Comparison of ENCODE assay signal across 8 cellular contexts in genomic region chr2:288002-288742, GRCh38. TPM values are rescaled to one million over a fixed set of nuclear protein-coding genes. Genes with fewer than 3 reads are reported as not detected.
A peak's percentile ranks its signal among the peaks of the same experiment; 100 is the strongest.
DNase-seq lines count a peak whose midpoint lies in the region; ATAC-seq and TF ChIP-seq lines count a peak whose summit lies in the region.

TSS of gene ALKAL2 (minus strand) at chr2:288091. CDS start at chr2:287835, 256 bp downstream.

- ATAC-seq in HG02798 (IDR thresholded peaks at IDR 0.05; ENCODE audit: poor library complexity, unreplicated experiment) (no peak), HG03457 (IDR thresholded peaks at IDR 0.05; ENCODE audit: unreplicated experiment) (no peak), HG03565 (IDR thresholded peaks at IDR 0.05; ENCODE audit: unreplicated experiment) (no peak)

- no peak within 1 kb of the TSS for H3K27ac Mint-ChIP-seq in CD4-positive, alpha-beta memory T cell
- H3K27ac Mint-ChIP-seq in endothelial cell (ENCODE audit: unreplicated experiment), result no peak within 1 kb of the TSS
- no peak within 1 kb of the TSS for H3K27ac Mint-ChIP-seq in nephron

- H3K36me3 ChIP-seq in CD4-positive, alpha-beta memory T cell (ENCODE audit: insufficient read depth, low read length), result no peaks in the 10 kb centered on the region
- no peaks in the 10 kb centered on the region for H3K36me3 ChIP-seq in MG63

- H3K9me3 Mint-ChIP-seq in CD4-positive, alpha-beta memory T cell, result no peaks in the 10 kb centered on the region
- H3K9me3 Mint-ChIP-seq in endothelial cell (ENCODE audit: unreplicated experiment), result no peaks in the 10 kb centered on the region
- no peaks in the 10 kb centered on the region for H3K9me3 Mint-ChIP-seq in nephron

- H3K27ac ChIP-seq in CD4-positive, alpha-beta memory T cell (ENCODE audit: low read depth, low read length), result no peak within 1 kb of the TSS

- no peaks in the 10 kb centered on the region for H3K9me3 ChIP-seq in CD4-positive, alpha-beta memory T cell (ENCODE audit: control insufficient read depth in 1 of 2, low read length in 2 of 2)
- H3K9me3 ChIP-seq in MG63, result no peaks in the 10 kb centered on the region

- peak within 1 kb of the TSS in 1 of 2 donors; percentile 33 for H3K4me3 ChIP-seq in CD4-positive, alpha-beta memory T cell (ENCODE audit: low read length in 2 of 2)
- no peak within 1 kb of the TSS; the same call in 1 of the 2 replicates for H3K4me3 ChIP-seq in MG63

- H3K4me3 Mint-ChIP-seq in CD4-positive, alpha-beta memory T cell, result peak within 1 kb of the TSS in 6 of 8 donors; percentile 10 to 69 (median 45)
- H3K4me3 Mint-ChIP-seq in endothelial cell (ENCODE audit: unreplicated experiment) (peak within 1 kb of the TSS; percentile 70), nephron (peak within 1 kb of the TSS; percentile 72 to 85 (median 79))

- H3K27me3 Mint-ChIP-seq in CD4-positive, alpha-beta memory T cell, result peaks cover 22 to 27% of the 10 kb centered on the region in 2 donors
- H3K27me3 Mint-ChIP-seq in endothelial cell (ENCODE audit: unreplicated experiment) (peaks cover 2% of the 10 kb centered on the region), nephron (ENCODE audit: low read depth) (peaks cover 75% of the 10 kb centered on the region)

- POLR2A ChIA-PET in CD4-positive, alpha-beta memory T cell (lab: Charles Lee; ENCODE audit: partially characterized antibody), result interaction anchor here (1.1 kb wide), 1 partner anchor 112 kb away, joined by 4 read pairs; no protein-coding TSS in a partner anchor

- H3K4me1 ChIP-seq in CD4-positive, alpha-beta memory T cell (ENCODE audit: insufficient read depth, low read length), result peaks cover 18% of the 10 kb centered on the region

- intact Hi-C loops in CD4-positive, alpha-beta memory T cell (cut with micrococcal nuclease), result loop anchor here (2.0 kb wide), 1 partner anchor 111 kb away; no protein-coding TSS in a partner anchor

- H3K27me3 ChIP-seq in CD4-positive, alpha-beta memory T cell (ENCODE audit: insufficient read depth, low read length), result peaks cover 13% of the 10 kb centered on the region
- H3K27me3 ChIP-seq in MG63, result peaks cover 8% of the 10 kb centered on the region; the same call in 1 of the 2 replicates

- DNase-seq in CD4-positive, alpha-beta memory T cell, result no peak
- DNase-seq in MG63 (peak; percentile 31), endothelial cell (ENCODE audit: low spot score) (peak; percentile 35), HuH-7.5 (ENCODE audit: low spot score) (no peak)

- TF ChIP-seq CTCF in endothelial cell (IDR thresholded peaks at IDR 0.05; ENCODE audit: unreplicated experiment) (no peak), nephron (IDR thresholded peaks at IDR 0.05; ENCODE audit: unreplicated experiment in 3 of 3) (no peak)

- H3K36me3 Mint-ChIP-seq in CD4-positive, alpha-beta memory T cell, result peaks cover 0 to 10% of the 10 kb centered on the region in 2 donors
- H3K36me3 Mint-ChIP-seq in endothelial cell (ENCODE audit: low read depth, unreplicated experiment) (no peaks in the 10 kb centered on the region), nephron (ENCODE audit: low read depth) (peaks cover 5% of the 10 kb centered on the region)

- CTCF ChIA-PET in CD4-positive, alpha-beta memory T cell (lab: Charles Lee; ENCODE audit: partially characterized antibody), result interaction anchor here (0.6 to 2.8 kb wide), 2 partner anchors 41 to 245 kb away, joined by 3 to 9 read pairs; no protein-coding TSS in a partner anchor

- peaks cover 4 to 18% (median 9%) of the 10 kb centered on the region in 4 donors for H3K4me1 Mint-ChIP-seq in CD4-positive, alpha-beta memory T cell
- H3K4me1 Mint-ChIP-seq in endothelial cell (ENCODE audit: unreplicated experiment) (no peaks in the 10 kb centered on the region), nephron (peaks cover 19% of the 10 kb centered on the region)

RNA-seq across cellular contexts. Expression of gene ALKAL2, which starts in this region (rescaled TPM):
- not detected for total RNA-seq in CD4-positive, alpha-beta memory T cell
- not detected for polyA plus RNA-seq in CD4-positive, alpha-beta memory T cell
- total RNA-seq in MG63 (2014; rRNA removed; shearing (Covaris generic); ENCODE audit: low replicate concordance), result not detected in 2 replicates
- total RNA-seq in endothelial cell (ENCODE audit: unreplicated experiment), result 3.2 TPM

Comparison
In these comparisons a context has a peak if more than half of its experiments do, and no peak if none do; other contexts are left out.
1. Peak in DNase-seq in MG63; RNA of the gene not detected or under 1 TPM.